8 cellular contexts compared by ENCODE assay signal in the genomic region with DNA sequence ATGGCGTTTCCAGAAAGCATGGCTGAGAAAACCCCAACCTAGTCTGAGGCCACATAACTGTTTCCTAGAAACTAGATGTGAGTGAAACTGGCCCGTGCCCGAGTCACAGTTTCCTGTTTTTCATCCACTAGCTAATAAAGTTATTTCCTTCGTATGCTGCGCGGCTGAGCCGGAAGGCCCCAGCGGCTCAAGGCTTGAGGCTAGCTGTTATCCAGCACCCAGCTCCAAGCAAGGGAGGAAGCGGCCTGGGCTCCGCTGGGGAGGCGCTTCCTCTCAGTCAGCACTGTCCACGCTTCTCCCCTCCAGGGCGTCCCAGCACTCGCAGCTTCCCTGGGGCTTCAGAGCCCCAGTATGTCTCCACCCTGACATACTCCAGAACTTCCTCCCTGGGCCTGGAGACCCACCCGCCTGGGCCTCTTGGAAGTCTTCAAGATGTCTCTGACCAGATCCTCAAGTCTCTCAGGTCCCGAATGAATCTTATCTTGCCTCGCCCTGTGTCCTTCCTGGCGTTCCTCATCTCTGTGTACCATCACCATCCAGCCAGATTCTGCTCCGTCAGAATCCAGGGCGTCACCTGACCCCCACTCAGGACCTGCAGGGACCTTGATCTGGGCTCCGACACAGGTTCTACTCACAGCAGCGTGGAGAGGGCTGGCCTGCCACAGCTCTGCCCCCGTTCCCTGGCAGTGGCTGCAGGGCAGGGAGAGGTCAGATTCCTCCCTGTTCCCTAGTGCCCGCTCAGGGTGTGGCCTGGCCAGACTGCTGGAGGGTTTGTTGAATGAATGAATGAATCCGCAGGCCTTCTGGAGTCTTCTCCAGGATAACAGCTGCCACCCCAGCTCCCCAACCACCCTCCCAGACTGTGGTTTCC.
DNase-seq lines count a peak whose midpoint lies in the region; ATAC-seq and TF ChIP-seq lines count a peak whose summit lies in the region.

No MANE protein-coding gene starts in this region.

- POLR2A ChIA-PET in GM10248 (lab: Yijun Ruan, JAX): no interaction called here
- POLR2A ChIA-PET in activated CD4-positive, alpha-beta memory T cell treated with anti-CD3 and anti-CD28 coated beads for 36 hours (lab: Charles Lee): interaction anchor here (0.9 to 1.5 kb wide), 5 partner anchors 16 to 142 kb away, joined by 3 to 7 read pairs (median 3); no protein-coding TSS in a partner anchor

- H3K4me3 Mint-ChIP-seq in activated CD4-positive, alpha-beta memory T cell treated with anti-CD3 and anti-CD28 coated beads for 36 hours: no peak overlapping the region
- H3K4me3 Mint-ChIP-seq in progenitor cell of endocrine pancreas (ENCODE audit: low read depth): no peak overlapping the region

- intact Hi-C loops in activated CD4-positive, alpha-beta memory T cell treated with anti-CD3 and anti-CD28 coated beads for 36 hours (cut with micrococcal nuclease): loop anchor here (1.0 to 5.0 kb wide), 4 partner anchors 20 to 40 kb away; no protein-coding TSS in a partner anchor
- intact Hi-C loops in cardiac septum (cut with DNase I): no loop called here

- H3K27ac Mint-ChIP-seq in activated CD4-positive, alpha-beta memory T cell treated with anti-CD3 and anti-CD28 coated beads for 36 hours: peak overlapping the region; percentile 86
- H3K27ac Mint-ChIP-seq in progenitor cell of endocrine pancreas: no peak overlapping the region

- TF ChIP-seq CTCF in GM10248 (IDR thresholded peaks at IDR 0.05; ENCODE audit: control extremely low read depth, extremely low read depth, low read depth, missing control alignments): no peak
- no peak for TF ChIP-seq CTCF in progenitor cell of endocrine pancreas (IDR thresholded peaks at IDR 0.05; ENCODE audit: unreplicated experiment)

- H3K27me3 Mint-ChIP-seq in activated CD4-positive, alpha-beta memory T cell treated with anti-CD3 and anti-CD28 coated beads for 36 hours: no peaks in the 10 kb centered on the region
- H3K27me3 Mint-ChIP-seq in progenitor cell of endocrine pancreas: no peaks in the 10 kb centered on the region

- H3K9me3 Mint-ChIP-seq in activated CD4-positive, alpha-beta memory T cell treated with anti-CD3 and anti-CD28 coated beads for 36 hours: no peaks in the 10 kb centered on the region
- H3K9me3 Mint-ChIP-seq in progenitor cell of endocrine pancreas (ENCODE audit: low read depth): no peaks in the 10 kb centered on the region

- CTCF ChIA-PET in GM10248 (lab: Yijun Ruan, JAX): interaction anchor here (1.5 kb wide), 1 partner anchor 10 kb away, joined by 6 read pairs; no protein-coding TSS in a partner anchor
- CTCF ChIA-PET in activated CD4-positive, alpha-beta memory T cell treated with anti-CD3 and anti-CD28 coated beads for 36 hours (lab: Charles Lee): interaction anchor here (1.1 to 1.4 kb wide), 3 partner anchors 10 to 134 kb away, joined by 3 read pairs; no protein-coding TSS in a partner anchor

- peaks cover 42% of the 10 kb centered on the region for H3K4me1 Mint-ChIP-seq in activated CD4-positive, alpha-beta memory T cell treated with anti-CD3 and anti-CD28 coated beads for 36 hours (ENCODE audit: low read depth)
- H3K4me1 Mint-ChIP-seq in progenitor cell of endocrine pancreas (ENCODE audit: low read depth): no peaks in the 10 kb centered on the region

- no peak for ATAC-seq in HG03025 (IDR thresholded peaks at IDR 0.05; ENCODE audit: low FRiP score, unreplicated experiment)

- DNase-seq in GM10248 (ENCODE audit: extremely low spot score): peak; percentile 16
- peak; percentile 84 for DNase-seq in activated CD4-positive, alpha-beta memory T cell treated with anti-CD3 and anti-CD28 coated beads for 36 hours
- DNase-seq in cardiac septum (ENCODE audit: low spot score): peak; percentile 87
- DNase-seq in stimulated activated CD4-positive, alpha-beta T cell treated with anti-CD3 and anti-CD28 coated beads, Interleukin-12 subunit alpha, Interleukin-12 subunit beta, amount 100 ng/mL, for 4 hours: peak; percentile 33
- no peak for DNase-seq in progenitor cell of endocrine pancreas (ENCODE audit: low spot score, unreplicated experiment)
- no peak for DNase-seq in putamen (ENCODE audit: low spot score)
- no peak for DNase-seq in NCI-H774 (lab: John Stamatoyannopoulos, UW)

- peaks cover 4% of the 10 kb centered on the region for H3K36me3 Mint-ChIP-seq in activated CD4-positive, alpha-beta memory T cell treated with anti-CD3 and anti-CD28 coated beads for 36 hours
- H3K36me3 Mint-ChIP-seq in progenitor cell of endocrine pancreas (ENCODE audit: insufficient read depth): no peaks in the 10 kb centered on the region

Comparison
In these comparisons a context has a peak if more than half of its experiments do, and no peak if none do; other contexts are left out.
1. DNase-seq: peak in GM10248 (single experiment), activated CD4-positive, alpha-beta memory T cell treated with anti-CD3 and anti-CD28 coated beads for 36 hours (single experiment), cardiac septum (single experiment) and stimulated activated CD4-positive, alpha-beta T cell treated with anti-CD3 and anti-CD28 coated beads, Interleukin-12 subunit alpha, Interleukin-12 subunit beta, amount 100 ng/mL, for 4 hours (single experiment); none in progenitor cell of endocrine pancreas (single experiment), putamen (single experiment) and NCI-H774 (single experiment).